In genomic region chr19:3544742-3545668, GRCh38 we compare ENCODE assay signal across 8 cellular contexts. TPM values are rescaled to one million over a fixed set of nuclear protein-coding genes. Genes with fewer than 3 reads are reported as not detected.
DNase-seq lines count a peak whose midpoint lies in the region; ATAC-seq and TF ChIP-seq lines count a peak whose summit lies in the region.

No MANE protein-coding gene starts in this region.

- no peak overlapping the region for H3K4me3 ChIP-seq in OCI-LY7 (ENCODE audit: low read depth, low read length, poor library complexity, severe bottlenecking)

- BruUV-seq in OCI-LY7 (replicated peaks; lab: Mats Ljungman, UMichigan), result no TSS peak

- CTCF ChIA-PET in OCI-LY7 (lab: Charles Lee; ENCODE audit: unreplicated experiment), result interaction anchor here (0.6 to 1.1 kb wide), 2 partner anchors 12 to 77 kb away, joined by 3 to 4 read pairs; no protein-coding TSS in a partner anchor

- H3K4me3 Mint-ChIP-seq in natural killer cell treated with Interleukin-12 subunit alpha and Interleukin-12 subunit beta and Interleukin-15 and Interleukin-18, amount 100 ng/mL, for 72 hours, result no peak overlapping the region

- peaks cover 42% of the 10 kb centered on the region; the same call in 1 of the 2 replicates for H3K36me3 ChIP-seq in OCI-LY7 (ENCODE audit: insufficient read depth, low read length)

- no peak overlapping the region for H3K27ac ChIP-seq in OCI-LY7 (ENCODE audit: low read depth, low read length, poor library complexity, severe bottlenecking)

- no peaks in the 10 kb centered on the region for H3K9me3 ChIP-seq in OCI-LY7 (ENCODE audit: low read length)

- no peak overlapping the region for H2AFZ ChIP-seq in OCI-LY7 (ENCODE audit: low read length)

- H3K36me3 Mint-ChIP-seq in natural killer cell treated with Interleukin-12 subunit alpha and Interleukin-12 subunit beta and Interleukin-15 and Interleukin-18, amount 100 ng/mL, for 72 hours, result no peaks in the 10 kb centered on the region

- peak; percentile 88 for TF ChIP-seq CTCF in OCI-LY7 (conservative IDR thresholded peaks at IDR 0.05; ENCODE audit: low read length)

- no peak overlapping the region for H3K27ac Mint-ChIP-seq in natural killer cell treated with Interleukin-12 subunit alpha and Interleukin-12 subunit beta and Interleukin-15 and Interleukin-18, amount 100 ng/mL, for 72 hours

- H3K27me3 Mint-ChIP-seq in natural killer cell treated with Interleukin-12 subunit alpha and Interleukin-12 subunit beta and Interleukin-15 and Interleukin-18, amount 100 ng/mL, for 72 hours, result no peaks in the 10 kb centered on the region

- peak; percentile 39 for DNase-seq in NCI-H345 (lab: John Stamatoyannopoulos, UW)
- no peak for DNase-seq in NCI-H345 treated with DMSO at 0.1 percent for 48 hours (lab: John Stamatoyannopoulos, UW; ENCODE audit: unreplicated experiment)
- DNase-seq in OCI-LY7 (ENCODE audit: low spot score), result peak; percentile 58
- DNase-seq in activated T-cell treated with anti-CD3 and anti-CD28 coated beads, Interleukin-2, amount 50 U/mL, for 48 hours, result peak; percentile 92 to 94
- DNase-seq in natural killer cell treated with Interleukin-12 subunit alpha and Interleukin-12 subunit beta and Interleukin-15 and Interleukin-18, amount 100 ng/mL, for 72 hours (ENCODE audit: low spot score), result no peak
- DNase-seq in stimulated activated naive CD4-positive, alpha-beta T cell (lab: John Stamatoyannopoulos, UW), result peak; percentile 38 to 82 (median 72)
- DNase-seq in H4 (ENCODE audit: low spot score), result no peak

- no peaks in the 10 kb centered on the region for H4K20me1 ChIP-seq in OCI-LY7 (ENCODE audit: insufficient read depth, low read length)

- ATAC-seq in esophagus mucosa, result peak; percentile 53
- ATAC-seq in natural killer cell treated with Interleukin-12 subunit alpha and Interleukin-12 subunit beta and Interleukin-15 and Interleukin-18, amount 100 ng/mL, for 72 hours, result peak; percentile 71 to 78

- intact Hi-C loops in OCI-LY7 (cut with micrococcal nuclease; ENCODE audit: unreplicated experiment), result loop anchor here (5.0 kb wide), 2 partner anchors 72 to 162 kb away; partner anchors contain the start of gene TJP3

- no peaks in the 10 kb centered on the region for H3K4me1 ChIP-seq in OCI-LY7 (ENCODE audit: insufficient read depth, low read length, poor library complexity, severe bottlenecking)

- H3K79me2 ChIP-seq in OCI-LY7 (ENCODE audit: insufficient read depth, low read depth, low read length), result no peaks in the 10 kb centered on the region

- peaks cover 0 to 12% of the 10 kb centered on the region in 2 donors for H3K4me1 Mint-ChIP-seq in natural killer cell treated with Interleukin-12 subunit alpha and Interleukin-12 subunit beta and Interleukin-15 and Interleukin-18, amount 100 ng/mL, for 72 hours (ENCODE audit: low read depth in 2 of 2)

- H3K9me2 ChIP-seq in OCI-LY7 (ENCODE audit: insufficient read depth, low read length), result no peaks in the 10 kb centered on the region

- H3K4me2 ChIP-seq in OCI-LY7 (ENCODE audit: low read length), result no peak overlapping the region

- no peaks in the 10 kb centered on the region for H3K9me3 Mint-ChIP-seq in natural killer cell treated with Interleukin-12 subunit alpha and Interleukin-12 subunit beta and Interleukin-15 and Interleukin-18, amount 100 ng/mL, for 72 hours

- POLR2A ChIA-PET in OCI-LY7 (lab: Charles Lee), result interaction anchor here (0.6 kb wide), 1 partner anchor 73 kb away, joined by 3 read pairs; no protein-coding TSS in a partner anchor

RNA-seq across cellular contexts. Expression of gene TEKTIP1, which starts 6.0 kb away (rescaled TPM):
- total RNA-seq in OCI-LY7 (2014; rRNA removed; shearing (Covaris generic)), result 0.44 and 1.1 TPM in 2 replicates
- total RNA-seq in OCI-LY7 (2022), result 7.0 and 9.7 TPM in 2 replicates
- total RNA-seq in esophagus mucosa, result 0.84 TPM
- total RNA-seq in natural killer cell treated with Interleukin-12 subunit alpha and Interleukin-12 subunit beta and Interleukin-15 and Interleukin-18, amount 100 ng/mL, for 72 hours, result 1 to 10 TPM; 3.3 to 4.4 TPM
- not detected in 2 replicates for total RNA-seq in H4 (2014; rRNA removed; shearing (Covaris generic))

RNA-seq across cellular contexts. Expression of gene MFSD12, which starts 12.4 kb away (rescaled TPM):
- 74.4 and 79.4 TPM in 2 replicates for total RNA-seq in OCI-LY7 (2014; rRNA removed; shearing (Covaris generic))
- total RNA-seq in OCI-LY7 (2022) (72.6 and 78.8 TPM in 2 replicates), esophagus mucosa (25.7 TPM)
- 10 to 100 TPM; 72.2 to 73.1 TPM for total RNA-seq in natural killer cell treated with Interleukin-12 subunit alpha and Interleukin-12 subunit beta and Interleukin-15 and Interleukin-18, amount 100 ng/mL, for 72 hours
- 32.1 and 55.1 TPM in 2 replicates for total RNA-seq in H4 (2014; rRNA removed; shearing (Covaris generic))

RNA-seq across cellular contexts. Expression of gene HMG20B, which starts 27.7 kb away (rescaled TPM):
- total RNA-seq in OCI-LY7 (2014; rRNA removed; shearing (Covaris generic)), result 105 and 119 TPM in 2 replicates
- total RNA-seq in OCI-LY7 (2022) (91.0 and 108 TPM in 2 replicates), esophagus mucosa (36.6 TPM)
- 10 to 100 TPM; 38.2 to 48.0 TPM for total RNA-seq in natural killer cell treated with Interleukin-12 subunit alpha and Interleukin-12 subunit beta and Interleukin-15 and Interleukin-18, amount 100 ng/mL, for 72 hours
- 72.2 and 90.8 TPM in 2 replicates for total RNA-seq in H4 (2014; rRNA removed; shearing (Covaris generic))

RNA-seq across cellular contexts. Expression of gene FZR1, which starts 38.9 kb away (rescaled TPM):
- 39.8 and 61.2 TPM in 2 replicates for total RNA-seq in OCI-LY7 (2014; rRNA removed; shearing (Covaris generic))
- total RNA-seq in OCI-LY7 (2022) (65.3 and 67.9 TPM in 2 replicates), esophagus mucosa (38.5 TPM)
- total RNA-seq in natural killer cell treated with Interleukin-12 subunit alpha and Interleukin-12 subunit beta and Interleukin-15 and Interleukin-18, amount 100 ng/mL, for 72 hours, result 10 to 100 TPM; 51.4 to 63.0 TPM
- total RNA-seq in H4 (2014; rRNA removed; shearing (Covaris generic)), result 20.0 and 24.3 TPM in 2 replicates

RNA-seq across cellular contexts. Expression of gene GIPC3, which starts 40.3 kb away (rescaled TPM):
- not detected in 2 replicates for total RNA-seq in OCI-LY7 (2014; rRNA removed; shearing (Covaris generic))
- total RNA-seq in OCI-LY7 (2022) (not detected in 2 replicates), esophagus mucosa (0.28 TPM)
- under 1 TPM; 0.25 to 0.40 TPM for total RNA-seq in natural killer cell treated with Interleukin-12 subunit alpha and Interleukin-12 subunit beta and Interleukin-15 and Interleukin-18, amount 100 ng/mL, for 72 hours
- total RNA-seq in H4 (2014; rRNA removed; shearing (Covaris generic)), result not detected in 2 replicates

Comparison
In these comparisons a context has a peak if more than half of its experiments do, and no peak if none do; other contexts are left out.
1. DNase-seq: peak in NCI-H345 (single experiment), OCI-LY7 (single experiment), activated T-cell treated with anti-CD3 and anti-CD28 coated beads, Interleukin-2, amount 50 U/mL, for 48 hours (2 of 2) and stimulated activated naive CD4-positive, alpha-beta T cell (6 of 6); none in NCI-H345 treated with DMSO at 0.1 percent for 48 hours (single experiment), natural killer cell treated with Interleukin-12 subunit alpha and Interleukin-12 subunit beta and Interleukin-15 and Interleukin-18, amount 100 ng/mL, for 72 hours (single experiment) and H4 (single experiment).